In genomic region chr12:54428050-54429013, GRCh38 we compare ENCODE assay signal across 9 cellular contexts. TPM values are rescaled to one million over a fixed set of nuclear protein-coding genes. Genes with fewer than 3 reads are reported as not detected.
A peak's percentile ranks its signal among the peaks of the same experiment; 100 is the strongest.
DNase-seq lines count a peak whose midpoint lies in the region; ATAC-seq and TF ChIP-seq lines count a peak whose summit lies in the region.
"Had no signal": no experiment of that assay in that cellular context is flagged by ENCODE, and none has a peak within 500 bp of the region (broad histone marks: within the 10 kb centered on the region; RNA-seq: fewer than 3 reads in every experiment).

No MANE protein-coding gene starts in this region.

- CTCF ChIA-PET in activated CD8-positive, alpha-beta T cell treated with anti-CD3 and anti-CD28 coated beads for 36 hours (lab: Charles Lee), result interaction anchor here (0.6 to 14.3 kb wide), 8 partner anchors 11 to 214 kb away, joined by 3 to 164 read pairs (median 12); partner anchors contain the start of gene ITGA5

- intact Hi-C loops in activated CD8-positive, alpha-beta T cell treated with anti-CD3 and anti-CD28 coated beads for 36 hours (cut with micrococcal nuclease), result no loop called here
- intact Hi-C loops in left ventricle myocardium superior (cut with micrococcal nuclease), result no loop called here

- H3K4me3 Mint-ChIP-seq in activated CD8-positive, alpha-beta T cell treated with anti-CD3 and anti-CD28 coated beads for 36 hours, result no peak overlapping the region

- H3K4me3 ChIP-seq in skin epidermis, result no peak overlapping the region

- H3K27ac Mint-ChIP-seq in activated CD8-positive, alpha-beta T cell treated with anti-CD3 and anti-CD28 coated beads for 36 hours, result no peak overlapping the region

- H3K36me3 Mint-ChIP-seq in activated CD8-positive, alpha-beta T cell treated with anti-CD3 and anti-CD28 coated beads for 36 hours (ENCODE audit: low read depth), result no peaks in the 10 kb centered on the region

- peak; percentile 19 for ATAC-seq in activated CD8-positive, alpha-beta T cell treated with anti-CD3 and anti-CD28 coated beads for 36 hours
- ATAC-seq in left ventricle myocardium superior, result peak; percentile 20
- ATAC-seq in HG02623 (IDR thresholded peaks at IDR 0.05; ENCODE audit: unreplicated experiment), result no peak
- ATAC-seq in HG02678 (IDR thresholded peaks at IDR 0.05; ENCODE audit: unreplicated experiment), result no peak

- DNase-seq in HCEC 1CT, result peak; percentile 99
- no peak for DNase-seq in activated CD8-positive, alpha-beta T cell treated with anti-CD3 and anti-CD28 coated beads for 36 hours
- DNase-seq in left ventricle myocardium superior, result no peak
- DNase-seq in DMS153 treated with DMSO at 0.1 percent for 48 hours (lab: John Stamatoyannopoulos, UW; ENCODE audit: unreplicated experiment), result no peak
- no peak for DNase-seq in effector CD8-positive, alpha-beta T cell (lab: John Stamatoyannopoulos, UW)
- DNase-seq: SIG-M5 had no signal

- no peak for TF ChIP-seq CTCF in activated CD8-positive, alpha-beta T cell treated with anti-CD3 and anti-CD28 coated beads for 36 hours (IDR thresholded peaks at IDR 0.05)

- POLR2A ChIA-PET in activated CD8-positive, alpha-beta T cell treated with anti-CD3 and anti-CD28 coated beads for 36 hours (lab: Charles Lee), result interaction anchor here (1.1 to 2.1 kb wide), 3 partner anchors 12 to 28 kb away, joined by 4 to 7 read pairs (median 6); no protein-coding TSS in a partner anchor

- H3K4me1 Mint-ChIP-seq in activated CD8-positive, alpha-beta T cell treated with anti-CD3 and anti-CD28 coated beads for 36 hours (ENCODE audit: low read depth), result peaks cover 30% of the 10 kb centered on the region

- peak overlapping the region in 15 of 21 experiments; percentile 2 to 82 (median 25) for H3K27ac ChIP-seq in skin epidermis

- H3K27me3 Mint-ChIP-seq in activated CD8-positive, alpha-beta T cell treated with anti-CD3 and anti-CD28 coated beads for 36 hours, result peaks cover 2% of the 10 kb centered on the region

- no peaks in the 10 kb centered on the region for H3K9me3 Mint-ChIP-seq in activated CD8-positive, alpha-beta T cell treated with anti-CD3 and anti-CD28 coated beads for 36 hours

RNA-seq across cellular contexts. Expression of gene ITGA5, which starts 9.3 kb away (rescaled TPM):
- 10 to 100 TPM; 35.2 to 36.6 TPM for total RNA-seq in activated CD8-positive, alpha-beta T cell treated with anti-CD3 and anti-CD28 coated beads for 36 hours
- 44.1 TPM for total RNA-seq in left ventricle myocardium superior

RNA-seq across cellular contexts. Expression of gene ZNF385A, which starts 43.8 kb away (rescaled TPM):
- 1 to 10 TPM; 1.1 to 2.5 TPM for total RNA-seq in activated CD8-positive, alpha-beta T cell treated with anti-CD3 and anti-CD28 coated beads for 36 hours
- total RNA-seq in left ventricle myocardium superior, result 7.7 TPM

RNA-seq across cellular contexts. Expression of gene GTSF1, which starts 45.1 kb away (rescaled TPM):
- total RNA-seq in activated CD8-positive, alpha-beta T cell treated with anti-CD3 and anti-CD28 coated beads for 36 hours, result 1 to 10 TPM; 6.9 to 9.4 TPM
- not detected for total RNA-seq in left ventricle myocardium superior

Comparison
In these comparisons a context has a peak if more than half of its experiments do, and no peak if none do; other contexts are left out.
1. ATAC-seq: peak in activated CD8-positive, alpha-beta T cell treated with anti-CD3 and anti-CD28 coated beads for 36 hours (single experiment) and left ventricle myocardium superior (single experiment); none in HG02623 (single experiment) and HG02678 (single experiment).